Comparison of ENCODE assay signal across 10 cellular contexts in the genomic region with DNA sequence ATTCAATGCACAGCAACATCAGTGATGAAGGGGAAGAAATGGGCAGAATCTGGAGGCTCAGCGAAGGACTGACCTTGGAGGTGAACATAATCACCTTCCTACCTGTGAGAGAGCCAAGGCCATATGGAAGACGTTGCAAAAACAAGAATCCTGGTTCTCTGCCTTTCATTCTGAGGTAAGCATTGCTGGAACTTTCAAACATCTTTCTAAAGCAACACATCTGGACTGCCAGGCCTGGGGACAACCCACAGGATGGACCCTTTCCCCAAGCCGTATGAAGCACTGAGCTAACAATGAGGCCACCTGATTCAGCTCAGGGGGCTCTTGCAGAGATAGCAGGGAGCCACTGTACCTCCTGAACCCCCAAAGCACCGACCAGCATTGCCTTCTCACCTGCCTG.
DNase-seq lines count a peak whose midpoint lies in the region; ATAC-seq and TF ChIP-seq lines count a peak whose summit lies in the region.
"Had no signal": no experiment of that assay in that cellular context is flagged by ENCODE, and none has a peak within 500 bp of the region (broad histone marks: within the 10 kb centered on the region; RNA-seq: fewer than 3 reads in every experiment).

No MANE protein-coding gene starts in this region.

- no peaks in the 10 kb centered on the region for H3K9me3 Mint-ChIP-seq in activated naive CD4-positive, alpha-beta T cell treated with anti-CD3 and anti-CD28 coated beads, Interleukin-2, amount 10 ng/mL, durations not matched to agents 7 days and 5 days
- H3K9me3 Mint-ChIP-seq in activated T-helper 17 cell treated with anti-CD3 and anti-CD28 coated beads, Interleukin-2, amount 50 U/mL, for 72 hours: no peaks in the 10 kb centered on the region

- H3K27ac Mint-ChIP-seq in activated naive CD4-positive, alpha-beta T cell treated with anti-CD3 and anti-CD28 coated beads, Interleukin-2, amount 10 ng/mL, durations not matched to agents 7 days and 5 days: peak overlapping the region; percentile 100
- H3K27ac Mint-ChIP-seq in activated T-helper 17 cell treated with anti-CD3 and anti-CD28 coated beads, Interleukin-2, amount 50 U/mL, for 72 hours: peak overlapping the region; percentile 100

- TF ChIP-seq EP300 in transverse colon (IDR thresholded peaks at IDR 0.05; ENCODE audit: low read depth): no peak

- no peaks in the 10 kb centered on the region for H3K27me3 Mint-ChIP-seq in activated naive CD4-positive, alpha-beta T cell treated with anti-CD3 and anti-CD28 coated beads, Interleukin-2, amount 10 ng/mL, durations not matched to agents 7 days and 5 days
- no peaks in the 10 kb centered on the region for H3K27me3 Mint-ChIP-seq in activated T-helper 17 cell treated with anti-CD3 and anti-CD28 coated beads, Interleukin-2, amount 50 U/mL, for 72 hours

- CTCF ChIA-PET in activated naive CD4-positive, alpha-beta T cell treated with anti-CD3 and anti-CD28 coated beads, Interleukin-2, amount 10 ng/mL, durations not matched to agents 7 days and 5 days (lab: Charles Lee): interaction anchor here (0.9 to 4.1 kb wide), 10 partner anchors 11 to 226 kb away, joined by 3 to 21 read pairs (median 8); no protein-coding TSS in a partner anchor

- H3K4me1 ChIP-seq in lower lobe of right lung (peaks cover 66% of the 10 kb centered on the region), transverse colon (peaks cover 14 to 60% (median 49%) of the 10 kb centered on the region in 4 donors)

- H3K36me3 ChIP-seq in lower lobe of right lung (peaks cover 10% of the 10 kb centered on the region), transverse colon (no peaks in the 10 kb centered on the region)
- H3K36me3 ChIP-seq: ovary had no signal

- H3K27me3 ChIP-seq in lower lobe of right lung (ENCODE audit: low read depth) (no peaks in the 10 kb centered on the region), transverse colon (no peaks in the 10 kb centered on the region)
- H3K27me3 ChIP-seq: ovary had no signal

- intact Hi-C loops in lower lobe of right lung (cut with DNase I) (loop anchor here (10.0 kb wide), 1 partner anchor 52 kb away; no protein-coding TSS in a partner anchor), transverse colon (cut with DNase I; ENCODE audit: low total_unique reads) (no loop called here)

- H3K27ac ChIP-seq in lower lobe of right lung (peak overlapping the region; percentile 95), transverse colon (peak overlapping the region; percentile 88 to 95 (median 91))
- H3K27ac ChIP-seq: SK-N-MC had no signal

- WGBS in transverse colon (ENCODE audit: low coverage in 1 of 2), 2 donors: 70% methylated on average over 4 of the region's 4 CpGs; no CpG with 5 or more reads in 1 of the 2 donors

- H3K4me3 Mint-ChIP-seq in activated naive CD4-positive, alpha-beta T cell treated with anti-CD3 and anti-CD28 coated beads, Interleukin-2, amount 10 ng/mL, durations not matched to agents 7 days and 5 days: peak overlapping the region; percentile 96
- peak overlapping the region; percentile 99 for H3K4me3 Mint-ChIP-seq in activated T-helper 17 cell treated with anti-CD3 and anti-CD28 coated beads, Interleukin-2, amount 50 U/mL, for 72 hours

- DNase-seq in activated naive CD4-positive, alpha-beta T cell treated with anti-CD3 and anti-CD28 coated beads, Interleukin-2, amount 10 ng/mL, durations not matched to agents 7 days and 5 days: no peak
- no peak for DNase-seq in activated naive CD4-positive, alpha-beta T cell treated with anti-CD3 and anti-CD28 coated beads, Interleukin-2, amount 50 U/mL, for 16 hours
- DNase-seq in lower lobe of right lung: no peak
- DNase-seq in transverse colon: no peak
- no peak for DNase-seq in ACHN
- DNase-seq in NOMO-1 (lab: John Stamatoyannopoulos, UW; ENCODE audit: unreplicated experiment in 2 of 2): no peak
- no peak for DNase-seq in cortex of kidney (lab: John Stamatoyannopoulos, UW)
- DNase-seq: ovary had no signal

- no peak for ATAC-seq in activated T-helper 17 cell treated with anti-CD3 and anti-CD28 coated beads, Interleukin-2, amount 50 U/mL, for 72 hours (replicated peaks)
- no peak for ATAC-seq in lower lobe of right lung

- TF ChIP-seq POLR2A in transverse colon (IDR thresholded peaks at IDR 0.05): no peak

- H3K9me3 ChIP-seq in lower lobe of right lung (no peaks in the 10 kb centered on the region), transverse colon (no peaks in the 10 kb centered on the region)
- H3K9me3 ChIP-seq: ovary had no signal

- H3K4me3 ChIP-seq in lower lobe of right lung: peak overlapping the region; percentile 71
- H3K4me3 ChIP-seq in transverse colon: peak overlapping the region in 1 of 4 donors; percentile 74
- H3K4me3 ChIP-seq: ovary, SK-N-MC had no signal

- H3K36me3 Mint-ChIP-seq in activated naive CD4-positive, alpha-beta T cell treated with anti-CD3 and anti-CD28 coated beads, Interleukin-2, amount 10 ng/mL, durations not matched to agents 7 days and 5 days: peaks cover 97% of the 10 kb centered on the region
- H3K36me3 Mint-ChIP-seq in activated T-helper 17 cell treated with anti-CD3 and anti-CD28 coated beads, Interleukin-2, amount 50 U/mL, for 72 hours (ENCODE audit: low read depth): peaks cover 100% of the 10 kb centered on the region

- in situ Hi-C loops in transverse colon (cut with MboI; ENCODE audit: low pct_ligation_motif_present in 1 of 4, low pct_unique_long_range_greater_than_20kb in 1 of 4, low sequenced_read_pairs in 3 of 4) (loop anchor here in 1 of 4 donors (25.0 kb wide), 1 partner anchor 230 kb away; no protein-coding TSS in a partner anchor), ACHN (cut with HindIII; ENCODE audit: low pct_ligation_motif_present, low pct_unique_long_range_greater_than_20kb, low sequenced_read_pairs) (no loop called here)

- peaks cover 52% of the 10 kb centered on the region for H3K4me1 Mint-ChIP-seq in activated naive CD4-positive, alpha-beta T cell treated with anti-CD3 and anti-CD28 coated beads, Interleukin-2, amount 10 ng/mL, durations not matched to agents 7 days and 5 days
- H3K4me1 Mint-ChIP-seq in activated T-helper 17 cell treated with anti-CD3 and anti-CD28 coated beads, Interleukin-2, amount 50 U/mL, for 72 hours: peaks cover 49% of the 10 kb centered on the region

- TF ChIP-seq CTCF in lower lobe of right lung (IDR thresholded peaks at IDR 0.05): no peak
- TF ChIP-seq CTCF in transverse colon (IDR thresholded peaks at IDR 0.05): no peak
